Comparison of ENCODE assay signal across 27 cellular contexts in genomic region chr2:179132076-179132475, GRCh38.
DNase-seq lines count a peak whose midpoint lies in the region; ATAC-seq and TF ChIP-seq lines count a peak whose summit lies in the region.
"Had no signal": no experiment of that assay in that cellular context is flagged by ENCODE, and none has a peak within 500 bp of the region (broad histone marks: within the 10 kb centered on the region; RNA-seq: fewer than 3 reads in every experiment).

No MANE protein-coding gene starts in this region.

- H3K4ac ChIP-seq in mesendoderm (ENCODE audit: low read depth, low read length) = peak overlapping the region; percentile 31

- H3K79me2 ChIP-seq in mammary epithelial cell (ENCODE audit: insufficient read depth, low read length) (no peaks in the 10 kb centered on the region), SK-N-SH (ENCODE audit: insufficient read depth) (no peaks in the 10 kb centered on the region), mesendoderm (ENCODE audit: control insufficient read depth, insufficient read depth, low read length) (no peaks in the 10 kb centered on the region)

- H3K9me3 ChIP-seq in mammary epithelial cell (replicated peaks; ENCODE audit: insufficient read depth, low read length) = no peaks in the 10 kb centered on the region
- H3K9me3 ChIP-seq in SK-N-SH = no peaks in the 10 kb centered on the region
- H3K9me3 ChIP-seq: Peyer's patch, SJCRH30 had no signal

- no peaks in the 10 kb centered on the region for H3K36me3 ChIP-seq in mammary epithelial cell (ENCODE audit: insufficient read depth, low read length)
- H3K36me3 ChIP-seq in SK-N-SH (replicated peaks in 1 of 2; ENCODE audit: control insufficient read depth in 1 of 2, insufficient read depth in 2 of 2, low read length in 1 of 2) = peaks cover 0 to 13% of the 10 kb centered on the region in 2 experiments
- H3K36me3 ChIP-seq in mesendoderm (ENCODE audit: control insufficient read depth, insufficient read depth, low read length) = no peaks in the 10 kb centered on the region

- 0 out of 4 replicates have a peak, but pooled peaks of 1 of the 2 experiments have one; percentile 32 for TF ChIP-seq EP300 in SK-N-SH (IDR thresholded peaks at IDR 0.05; ENCODE audit: borderline replicate concordance in 1 of 2, low read depth in 1 of 2, low read length in 1 of 2)

- no peaks in the 10 kb centered on the region for H3K9me2 ChIP-seq in SK-N-SH

- WGBS in mammary epithelial cell (ENCODE audit: low coverage, missing lambda C conversion rate) = 72% methylated on average over 2 of the region's 2 CpGs
- 15% methylated on average over 2 of the region's 2 CpGs for WGBS in SK-N-SH (ENCODE audit: low lambda C conversion rate)
- WGBS in mesendoderm (ENCODE audit: extremely low coverage, insufficient coverage, low lambda C conversion rate) = no CpG with 5 or more reads among the region's 2 CpGs

- BruUV-seq in MCF 10A (replicated peaks; lab: Mats Ljungman, UMichigan) (no TSS peak), mammary epithelial cell (replicated peaks; lab: Mats Ljungman, UMichigan) (no TSS peak)

- in situ Hi-C loops in mammary epithelial cell (cut with MboI; ENCODE audit: low sequenced_read_pairs in 2 of 2) = loop anchor here in 1 of 2 donors (25.0 kb wide), 1 partner anchor 345 kb away; no protein-coding TSS in a partner anchor

- H3K4me1 Mint-ChIP-seq in MCF 10A (ENCODE audit: insufficient read depth, unreplicated experiment) = no peaks in the 10 kb centered on the region
- no peaks in the 10 kb centered on the region for H3K4me1 Mint-ChIP-seq in effector memory CD8-positive, alpha-beta T cell (ENCODE audit: low read depth in 2 of 2)
- H3K4me1 Mint-ChIP-seq: CD8-positive, alpha-beta memory T cell had no signal

- CTCF ChIA-PET in MCF 10A (lab: Yijun Ruan, JAX) (interaction anchor here (0.6 to 1.3 kb wide), 3 partner anchors 241 to 535 kb away, joined by 3 to 4 read pairs (median 3); no protein-coding TSS in a partner anchor), mammary epithelial cell (lab: Charles Lee; ENCODE audit: low non-redundant PET) (no interaction called here), SK-N-SH (lab: Yijun Ruan, JAX) (interaction anchor here (0.6 to 1.4 kb wide), 4 partner anchors 13 to 387 kb away, joined by 3 to 5 read pairs (median 4); no protein-coding TSS in a partner anchor)

- H2BK120ac ChIP-seq in mesendoderm (ENCODE audit: low read depth, low read length) = no peak overlapping the region

- no peak overlapping the region for H4K8ac ChIP-seq in mesendoderm (ENCODE audit: low read depth, low read length)

- H3K79me1 ChIP-seq in mesendoderm (ENCODE audit: low read length) = no peaks in the 10 kb centered on the region

- no peak overlapping the region for H2AK5ac ChIP-seq in mesendoderm (ENCODE audit: low read length)

- H3F3A ChIP-seq in SK-N-SH (replicated peaks; ENCODE audit: insufficient read depth) = peaks cover 3% of the 10 kb centered on the region

- no peak overlapping the region for H3K9ac ChIP-seq in mammary epithelial cell (ENCODE audit: insufficient read depth, low read length)
- no peak overlapping the region for H3K9ac ChIP-seq in SK-N-SH
- no peak overlapping the region for H3K9ac ChIP-seq in mesendoderm (ENCODE audit: low read length)

- POLR2A ChIA-PET in MCF 10A (lab: Yijun Ruan, JAX) = interaction anchor here (0.9 kb wide), 1 partner anchor 370 kb away, joined by 5 read pairs; no protein-coding TSS in a partner anchor
- POLR2A ChIA-PET in SK-N-SH (lab: Yijun Ruan, JAX) = no interaction called here

- no peak for TF ChIP-seq RAD21 in SK-N-SH (IDR thresholded peaks at IDR 0.05; ENCODE audit: low read length)

- H3K4me3 ChIP-seq in mammary epithelial cell (replicated peaks in 1 of 3; ENCODE audit: insufficient read depth in 1 of 3, low read depth in 2 of 3, low read length in 3 of 3) = no peak overlapping the region
- no peak overlapping the region for H3K4me3 ChIP-seq in SK-N-SH (ENCODE audit: low read depth in 2 of 2, low read length in 1 of 2)
- H3K4me3 ChIP-seq in mesendoderm (ENCODE audit: low read length) = no peak overlapping the region
- H3K4me3 ChIP-seq: K562, Peyer's patch, SJCRH30 had no signal

- H4K20me1 ChIP-seq in mammary epithelial cell (ENCODE audit: insufficient read depth, low read length) (no peaks in the 10 kb centered on the region), SK-N-SH (ENCODE audit: insufficient read depth) (no peaks in the 10 kb centered on the region)

- H3K4me1 ChIP-seq in mammary epithelial cell (ENCODE audit: insufficient read depth, low read length) (no peaks in the 10 kb centered on the region), SK-N-SH (ENCODE audit: control insufficient read depth in 1 of 2, insufficient read depth in 2 of 2, low read depth in 1 of 2, low read length in 1 of 2) (peaks cover 0 to 4% of the 10 kb centered on the region in 2 experiments; a peak in 2 of 4 replicates), mesendoderm (ENCODE audit: control insufficient read depth, low read depth, low read length) (no peaks in the 10 kb centered on the region)
- H3K4me1 ChIP-seq: Peyer's patch, SJCRH30 had no signal

- H2BK5ac ChIP-seq in mesendoderm (ENCODE audit: low read length) = no peak overlapping the region

- no peak overlapping the region for H3K18ac ChIP-seq in mesendoderm (ENCODE audit: low read length)

- H2AFZ ChIP-seq in mammary epithelial cell (ENCODE audit: low read depth, low read length) (no peak overlapping the region), SK-N-SH (ENCODE audit: low read depth) (no peak overlapping the region)

- DNase-seq in MCF 10A (ENCODE audit: unreplicated experiment) (no peak), mammary epithelial cell (no peak), SK-N-SH (peak; percentile 25), mesendoderm (no peak)
- DNase-seq in effector memory CD8-positive, alpha-beta T cell = no peak
- DNase-seq in stimulated activated CD4-positive, alpha-beta T cell treated with anti-CD3 and anti-CD28 coated beads, Interleukin-4, amount 100 ng/mL, for 24 hours = no peak
- DNase-seq: ACHN; AML-193; Calu3; CD8-positive, alpha-beta memory T cell; DMS153; GDM1; MM.1S; NCI-H1092; NCI-H1436 treated with DMSO at 0.1 percent for 48 hours; NCI-H1930; NCI-H2227 treated with DMSO at 0.1 percent for 48 hours; NCI-H510A; NCI-H774; NK-92 treated with Interleukin-12 subunit alpha and Interleukin-12 subunit beta, amount 100 ng/mL, for 24 hours; Peyer's patch; SJCRH30 had no signal

- intact Hi-C loops in MCF 10A (cut with micrococcal nuclease) (no loop called here), mammary epithelial cell (cut with micrococcal nuclease) (no loop called here)

- no peak for ATAC-seq in effector memory CD8-positive, alpha-beta T cell (replicated peaks)
- ATAC-seq in HG03469 (IDR thresholded peaks at IDR 0.05; ENCODE audit: unreplicated experiment) = no peak
- ATAC-seq in HG03432 (IDR thresholded peaks at IDR 0.05; ENCODE audit: unreplicated experiment) = no peak
- ATAC-seq: K562 had no signal

- no peak overlapping the region for H3K4me2 ChIP-seq in mammary epithelial cell (ENCODE audit: insufficient read depth, low read depth, low read length)
- no peak overlapping the region for H3K4me2 ChIP-seq in SK-N-SH
- H3K4me2 ChIP-seq in mesendoderm (ENCODE audit: low read length) = no peak overlapping the region

- dilution Hi-C loops in mammary epithelial cell (cut with HindIII; ENCODE audit: low sequenced_read_pairs) = no loop called here

- TF ChIP-seq CTCF in MCF 10A (IDR thresholded peaks at IDR 0.05; ENCODE audit: unreplicated experiment) (no peak), mammary epithelial cell (conservative IDR thresholded peaks at IDR 0.05 in 1 of 2, IDR thresholded peaks at IDR 0.05 in 1 of 2; ENCODE audit: extremely low read depth in 1 of 2, insufficient read depth in 1 of 2, low read depth in 1 of 2, low read length in 2 of 2) (no peak), SK-N-SH (IDR thresholded peaks at IDR 0.05) (no peak)

- H3K4me3 Mint-ChIP-seq in MCF 10A (ENCODE audit: unreplicated experiment) = no peak overlapping the region
- no peak overlapping the region for H3K4me3 Mint-ChIP-seq in effector memory CD8-positive, alpha-beta T cell
- H3K4me3 Mint-ChIP-seq: CD8-positive, alpha-beta memory T cell had no signal

- peak overlapping the region; percentile 9 for H3K27ac Mint-ChIP-seq in MCF 10A (ENCODE audit: low read depth, unreplicated experiment)
- H3K27ac Mint-ChIP-seq in effector memory CD8-positive, alpha-beta T cell = no peak overlapping the region
- H3K27ac Mint-ChIP-seq: CD8-positive, alpha-beta memory T cell had no signal

- H2BK15ac ChIP-seq in mesendoderm (replicated peaks; ENCODE audit: low read depth) = no peak overlapping the region

- no peak overlapping the region for H3K56ac ChIP-seq in mesendoderm (ENCODE audit: low read length)

- H3K27ac ChIP-seq in mammary epithelial cell (ENCODE audit: insufficient read depth, low read depth, low read length) = no peak overlapping the region
- H3K27ac ChIP-seq in SK-N-SH (ENCODE audit: low read depth in 2 of 2, low read length in 1 of 2) = peak overlapping the region in 1 of 2 experiments; percentile 50; a peak in 2 of 4 replicates
- no peak overlapping the region for H3K27ac ChIP-seq in mesendoderm (ENCODE audit: low read depth, low read length)
- H3K27ac ChIP-seq: 22Rv1, C4-2B, Peyer's patch, SJCRH30 had no signal

- no peak overlapping the region for H3K23ac ChIP-seq in mesendoderm (ENCODE audit: low read length)

- no peak overlapping the region for H4K5ac ChIP-seq in mesendoderm (ENCODE audit: low read length)

- H3K27me3 ChIP-seq in mammary epithelial cell (ENCODE audit: insufficient read depth, low read length) = no peaks in the 10 kb centered on the region
- no peaks in the 10 kb centered on the region for H3K27me3 ChIP-seq in SK-N-SH (ENCODE audit: insufficient read depth)
- no peaks in the 10 kb centered on the region for H3K27me3 ChIP-seq in mesendoderm (ENCODE audit: insufficient read depth, low read length, poor library complexity)
- H3K27me3 ChIP-seq: Peyer's patch, SJCRH30 had no signal

- no peaks in the 10 kb centered on the region for H3K9me3 Mint-ChIP-seq in MCF 10A (ENCODE audit: unreplicated experiment)
- H3K9me3 Mint-ChIP-seq in effector memory CD8-positive, alpha-beta T cell = no peaks in the 10 kb centered on the region
- H3K9me3 Mint-ChIP-seq: CD8-positive, alpha-beta memory T cell had no signal

- peaks cover 8% of the 10 kb centered on the region for H3K36me3 Mint-ChIP-seq in MCF 10A (ENCODE audit: insufficient read depth, unreplicated experiment)
- H3K36me3 Mint-ChIP-seq in effector memory CD8-positive, alpha-beta T cell (ENCODE audit: insufficient read depth) = no peaks in the 10 kb centered on the region
- H3K36me3 Mint-ChIP-seq: CD8-positive, alpha-beta memory T cell had no signal

- H3K27me3 Mint-ChIP-seq in MCF 10A (ENCODE audit: insufficient read depth, unreplicated experiment) = no peaks in the 10 kb centered on the region
- H3K27me3 Mint-ChIP-seq in effector memory CD8-positive, alpha-beta T cell = no peaks in the 10 kb centered on the region
- H3K27me3 Mint-ChIP-seq: CD8-positive, alpha-beta memory T cell had no signal

TF ChIP-seq in SK-N-SH, 30 proteins besides CTCF, POLR2A, EP300 and RAD21:
- TF ChIP-seq TCF12 (IDR thresholded peaks at IDR 0.05) = peak; percentile 34; the same call in 1 of the 2 replicates
- 0 out of 2 replicates have a peak, but pooled peaks have one; percentile 46 for TF ChIP-seq RCOR1 (IDR thresholded peaks at IDR 0.05; ENCODE audit: low read length)
- TF ChIP-seq YY1 (IDR thresholded peaks at IDR 0.05; ENCODE audit: low read depth) = no peak
